Comparison of ENCODE assay signal across 2 cellular contexts in genomic region chr15:31295660-31296059, GRCh38.
TF ChIP-seq lines count a peak whose summit lies in the region.

No MANE protein-coding gene starts in this region.

TF ChIP-seq in A549, 52 proteins besides CTCF, POLR2A, EP300 and RAD21:
- TF ChIP-seq FOSL2 (IDR thresholded peaks at IDR 0.05) (no peak), FOSL2 (CRISPR knock-in tag; IDR thresholded peaks at IDR 0.05) (no peak), POLR2AphosphoS2 (conservative IDR thresholded peaks at IDR 0.05; ENCODE audit: low read length) (no peak), CHD2 (IDR thresholded peaks at IDR 0.05; ENCODE audit: low read length, partially characterized antibody) (no peak), RCOR1 (IDR thresholded peaks at IDR 0.05; ENCODE audit: low read depth, low read length) (no peak), ESRRA (IDR thresholded peaks at IDR 0.05; ENCODE audit: borderline replicate concordance, low read length) (no peak), MAFK (IDR thresholded peaks at IDR 0.05; ENCODE audit: partially characterized antibody) (no peak), NR3C1 (IDR thresholded peaks at IDR 0.05) (no peak), CBX2 (IDR thresholded peaks at IDR 0.05; ENCODE audit: borderline replicate concordance, low read depth) (no peak), JUNB (IDR thresholded peaks at IDR 0.05) (no peak), JUN (IDR thresholded peaks at IDR 0.05) (no peak), HEYL (CRISPR knock-in tag; IDR thresholded peaks at IDR 0.05) (no peak), MYC (IDR thresholded peaks at IDR 0.05; ENCODE audit: borderline replicate concordance, low read length) (no peak)
TF ChIP-seq in A549: peak in this region for 0.

TF ChIP-seq in H1, 55 proteins besides CTCF, POLR2A, EP300 and RAD21:
- TF ChIP-seq SIN3A (conservative IDR thresholded peaks at IDR 0.05 in 1 of 2, IDR thresholded peaks at IDR 0.05 in 1 of 2; ENCODE audit: low read depth in 1 of 2, low read length in 2 of 2) (no peak), HDAC2 (IDR thresholded peaks at IDR 0.05; ENCODE audit: borderline replicate concordance in 1 of 2, low read depth in 2 of 2, low read length in 2 of 2) (no peak), SAP30 (IDR thresholded peaks at IDR 0.05; ENCODE audit: insufficient read depth, insufficient replicate concordance, low read length) (no peak), RXRA (IDR thresholded peaks at IDR 0.05; ENCODE audit: insufficient read depth, low read depth, low read length) (no peak), TAF1 (IDR thresholded peaks at IDR 0.05; ENCODE audit: low read depth, low read length) (no peak), JUN (IDR thresholded peaks at IDR 0.05; ENCODE audit: low read depth, low read length) (no peak), NANOG (IDR thresholded peaks at IDR 0.05; ENCODE audit: insufficient read depth, low read depth, low read length, poor library complexity, severe bottlenecking) (no peak), TBP (IDR thresholded peaks at IDR 0.05; ENCODE audit: low read depth, low read length) (no peak), CBX8 (IDR thresholded peaks at IDR 0.05; ENCODE audit: borderline replicate concordance, low read depth, low read length) (no peak), RFX5 (IDR thresholded peaks at IDR 0.05; ENCODE audit: borderline replicate concordance, low read depth, low read length) (no peak), KDM4A (IDR thresholded peaks at IDR 0.05; ENCODE audit: low read depth, low read length, severe bottlenecking) (no peak), RNF2 (IDR thresholded peaks at IDR 0.05; ENCODE audit: borderline replicate concordance, low read depth, low read length, missing control alignments, poor library complexity, severe bottlenecking) (no peak), ZNF274 (IDR thresholded peaks at IDR 0.05; ENCODE audit: borderline replicate concordance, extremely low read depth, low read length) (no peak), KDM5A (IDR thresholded peaks at IDR 0.05; ENCODE audit: low read length) (no peak), CREB1 (IDR thresholded peaks at IDR 0.05) (no peak), GABPA (IDR thresholded peaks at IDR 0.05; ENCODE audit: borderline replicate concordance, insufficient read depth, low read length) (no peak)
